In genomic region chr1:227942021-227942715, GRCh38 we compare ENCODE assay signal across 15 cellular contexts. TPM values are rescaled to one million over a fixed set of nuclear protein-coding genes. Genes with fewer than 3 reads are reported as not detected.
DNase-seq lines count a peak whose midpoint lies in the region; ATAC-seq and TF ChIP-seq lines count a peak whose summit lies in the region.
"Had no signal": no experiment of that assay in that cellular context is flagged by ENCODE, and none has a peak within 500 bp of the region (broad histone marks: within the 10 kb centered on the region; RNA-seq: fewer than 3 reads in every experiment).

No MANE protein-coding gene starts in this region.

- H3K27me3 ChIP-seq in dorsolateral prefrontal cortex (peaks cover 0 to 10% (median 3%) of the 10 kb centered on the region in 45 donors), neural progenitor cell (peaks cover 5% of the 10 kb centered on the region), thyroid gland (no peaks in the 10 kb centered on the region)
- H3K27me3 ChIP-seq: SJSA1 had no signal

- peaks cover 8% of the 10 kb centered on the region for H3K27me3 Mint-ChIP-seq in neural progenitor cell (ENCODE audit: insufficient read depth, low read depth)
- peaks cover 12% of the 10 kb centered on the region for H3K27me3 Mint-ChIP-seq in T-helper 17 cell

- no peaks in the 10 kb centered on the region for H3K79me2 ChIP-seq in neural progenitor cell (ENCODE audit: low read depth)

- no peak overlapping the region for H3K4me2 ChIP-seq in neural progenitor cell

- H3K36me3 ChIP-seq in neural progenitor cell (no peaks in the 10 kb centered on the region), thyroid gland (no peaks in the 10 kb centered on the region)

- no peak overlapping the region for H2AFZ ChIP-seq in neural progenitor cell (replicated peaks)

- no peak overlapping the region for H3K9ac ChIP-seq in neural progenitor cell

- 79 to 90% methylated on average over 5 to 7 of the region's 15 CpGs for WGBS in thyroid gland, 2 donors

- no peaks in the 10 kb centered on the region for H3K9me3 ChIP-seq in neural progenitor cell (ENCODE audit: low read depth)
- no peaks in the 10 kb centered on the region for H3K9me3 ChIP-seq in thyroid gland
- H3K9me3 ChIP-seq in T-helper 17 cell (ENCODE audit: control insufficient read depth, low read length, poor library complexity, severe bottlenecking), result no peaks in the 10 kb centered on the region
- H3K9me3 ChIP-seq: SJSA1 had no signal

- intact Hi-C loops in dorsolateral prefrontal cortex (cut with DNase I) (no loop called here), thyroid gland (cut with DNase I) (no loop called here)

- H3K27ac Mint-ChIP-seq in neural progenitor cell, result no peak overlapping the region
- no peak overlapping the region for H3K27ac Mint-ChIP-seq in T-helper 17 cell

- H3K4me1 ChIP-seq in neural progenitor cell (peaks cover 5% of the 10 kb centered on the region), thyroid gland (peaks cover 15 to 22% of the 10 kb centered on the region in 2 donors)

- H3K9me3 Mint-ChIP-seq in neural progenitor cell, result peaks cover 2% of the 10 kb centered on the region

- TF ChIP-seq CTCF in 22Rv1 (IDR thresholded peaks at IDR 0.05) (0 out of 2 replicates have a peak, but pooled peaks have one; percentile 6), dorsolateral prefrontal cortex (IDR thresholded peaks at IDR 0.05 in 54 of 56, conservative IDR thresholded peaks at IDR 0.05 in 2 of 56; ENCODE audit: low read depth in 1 of 56, partially characterized antibody in 56 of 56) (peak in 1 of 56 donors; percentile 12), neural progenitor cell (IDR thresholded peaks at IDR 0.05) (peak; percentile 55), thyroid gland (IDR thresholded peaks at IDR 0.05) (no peak)

- ATAC-seq in T-helper 17 cell (no peak), HG03521 (IDR thresholded peaks at IDR 0.05; ENCODE audit: unreplicated experiment) (no peak)

- H3K4me1 Mint-ChIP-seq in neural progenitor cell (peaks cover 24% of the 10 kb centered on the region), T-helper 17 cell (peaks cover 14% of the 10 kb centered on the region)

- peaks cover 14% of the 10 kb centered on the region for H4K20me1 ChIP-seq in neural progenitor cell (ENCODE audit: low read depth)

- H3K27ac ChIP-seq in 22Rv1 (no peak overlapping the region), dorsolateral prefrontal cortex (no peak overlapping the region), neural progenitor cell (no peak overlapping the region), thyroid gland (no peak overlapping the region)
- H3K27ac ChIP-seq: C4-2B, SJSA1 had no signal

- no peak for TF ChIP-seq POLR2A in thyroid gland (IDR thresholded peaks at IDR 0.05)

- peaks cover 5% of the 10 kb centered on the region for H3F3A ChIP-seq in neural progenitor cell (ENCODE audit: low read depth)

- DNase-seq in dorsolateral prefrontal cortex (peak in 7 of 10 donors; percentile 14 to 39 (median 28)), neural progenitor cell (ENCODE audit: low spot score) (peak; percentile 65), thyroid gland (no peak), T-helper 17 cell (no peak)
- no peak for DNase-seq in stimulated activated CD4-positive, alpha-beta T cell treated with anti-CD3 and anti-CD28 coated beads, Interleukin-4, amount 100 ng/mL, for 1 hour
- DNase-seq: activated CD4-positive, alpha-beta T cell treated with anti-CD3 and anti-CD28 coated beads, Interleukin-2, amount 50 U/mL, for 1 hour; amniotic stem cell; GOT3; KBM-7; stimulated activated CD4-positive, alpha-beta T cell treated with anti-CD3 and anti-CD28 coated beads, Interleukin-2, amount 100 ng/mL, for 24 hours had no signal

- H3K4me3 Mint-ChIP-seq in neural progenitor cell (no peak overlapping the region), T-helper 17 cell (no peak overlapping the region)

- H3K4me3 ChIP-seq in dorsolateral prefrontal cortex (no peak overlapping the region), neural progenitor cell (no peak overlapping the region), thyroid gland (replicated peaks in 1 of 3) (no peak overlapping the region)
- H3K4me3 ChIP-seq: SJSA1 had no signal

- peaks cover 2% of the 10 kb centered on the region for H3K36me3 Mint-ChIP-seq in neural progenitor cell
- peaks cover 7% of the 10 kb centered on the region for H3K36me3 Mint-ChIP-seq in T-helper 17 cell (ENCODE audit: low read depth)

- peak; percentile 18; the same call in 1 of the 2 replicates for TF ChIP-seq RAD21 in Ishikawa (IDR thresholded peaks at IDR 0.05; ENCODE audit: low read depth)

- TF ChIP-seq EP300 in Ishikawa (IDR thresholded peaks at IDR 0.05; ENCODE audit: borderline replicate concordance), result no peak

TF ChIP-seq in Ishikawa, 13 proteins besides CTCF, POLR2A, EP300 and RAD21:
- TF ChIP-seq TEAD4 (IDR thresholded peaks at IDR 0.05), result no peak
- TF ChIP-seq TCF12 (IDR thresholded peaks at IDR 0.05; ENCODE audit: low read depth), result no peak
- no peak for TF ChIP-seq ZBTB7A (IDR thresholded peaks at IDR 0.05; ENCODE audit: low read depth)
- no peak for TF ChIP-seq TAF1 (IDR thresholded peaks at IDR 0.05; ENCODE audit: low read depth)
- no peak for TF ChIP-seq FOXM1 (IDR thresholded peaks at IDR 0.05; ENCODE audit: borderline replicate concordance, low read depth)
- no peak for TF ChIP-seq EGR1 (IDR thresholded peaks at IDR 0.05)
- no peak for TF ChIP-seq CEBPB (IDR thresholded peaks at IDR 0.05)
- TF ChIP-seq CREB1 (IDR thresholded peaks at IDR 0.05; ENCODE audit: low read depth), result no peak
- no peak for TF ChIP-seq REST (IDR thresholded peaks at IDR 0.05; ENCODE audit: low read depth)
- TF ChIP-seq USF1 (IDR thresholded peaks at IDR 0.05), result no peak
- TF ChIP-seq NFIC (IDR thresholded peaks at IDR 0.05), result no peak
- no peak for TF ChIP-seq MAX (IDR thresholded peaks at IDR 0.05)
- TF ChIP-seq YY1 (IDR thresholded peaks at IDR 0.05; ENCODE audit: low read depth), result no peak

RNA-seq across cellular contexts. Expression of gene WNT9A, which starts 5.6 kb away (rescaled TPM):
- total RNA-seq in dorsolateral prefrontal cortex (1 to 10 TPM in 72 of 120 experiments, under 1 TPM in 48; 0.24 to 3.3 (median 1.2) TPM), neural progenitor cell (ENCODE audit: low replicate concordance) (1.4 and 2.7 TPM in 2 replicates), thyroid gland (1 to 10 TPM; 2.5 to 4.3 (median 3.4) TPM), T-helper 17 cell (under 1 TPM; 0.10 to 0.18 TPM)

Comparison
In these comparisons a context has a peak if more than half of its experiments do, and no peak if none do; other contexts are left out.
1. CTCF ChIP-seq: peak in 22Rv1 (single experiment) and neural progenitor cell (single experiment); none in thyroid gland (0 of 6).
2. DNase-seq: peak in dorsolateral prefrontal cortex (7 of 10) and neural progenitor cell (single experiment); none in thyroid gland (0 of 2), T-helper 17 cell (0 of 3) and stimulated activated CD4-positive, alpha-beta T cell treated with anti-CD3 and anti-CD28 coated beads, Interleukin-4, amount 100 ng/mL, for 1 hour (single experiment).